8 cellular contexts compared by ENCODE assay signal in the genomic region with DNA sequence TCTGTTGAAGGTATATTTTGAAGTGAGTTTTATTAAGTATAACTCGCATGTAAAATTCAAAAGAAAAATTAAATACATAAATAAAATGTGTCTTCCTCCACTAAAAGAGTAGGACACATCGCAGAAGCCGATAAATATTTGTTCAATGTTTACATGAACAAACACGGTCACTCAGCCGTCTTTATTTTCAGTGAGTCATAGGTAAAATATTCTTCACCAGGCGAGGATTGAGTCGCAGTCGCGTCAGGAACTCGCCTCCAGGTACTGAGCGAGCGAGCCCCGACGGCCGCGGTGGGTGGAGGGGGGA. TPM values are rescaled to one million over a fixed set of nuclear protein-coding genes. Genes with fewer than 3 reads are reported as not detected.
DNase-seq lines count a peak whose midpoint lies in the region; ATAC-seq and TF ChIP-seq lines count a peak whose summit lies in the region.

No MANE protein-coding gene starts in this region.

- no peaks in the 10 kb centered on the region for H3K36me3 Mint-ChIP-seq in nephron (ENCODE audit: low read depth)

- no peaks in the 10 kb centered on the region for H3K36me3 ChIP-seq in BJ (ENCODE audit: control insufficient read depth, insufficient read depth, low read length)
- H3K36me3 ChIP-seq in Loucy (ENCODE audit: insufficient read depth, low read length): no peaks in the 10 kb centered on the region

- H3K27me3 Mint-ChIP-seq in nephron (ENCODE audit: low read depth): no peaks in the 10 kb centered on the region

- H3K4me3 Mint-ChIP-seq in nephron: peak overlapping the region; percentile 85 to 92 (median 91)

- H3K9me2 ChIP-seq in Loucy (replicated peaks; ENCODE audit: low read depth, low read length): no peaks in the 10 kb centered on the region

- ATAC-seq in HG03521 (IDR thresholded peaks at IDR 0.05; ENCODE audit: unreplicated experiment): no peak
- no peak for ATAC-seq in HG03025 (IDR thresholded peaks at IDR 0.05; ENCODE audit: low FRiP score, unreplicated experiment)

- peak overlapping the region; percentile 79 for H3K9ac ChIP-seq in Loucy (ENCODE audit: low read depth, low read length, poor library complexity, severe bottlenecking)

- H2AFZ ChIP-seq in Loucy (ENCODE audit: low read length): peak overlapping the region; percentile 83; the same call in 1 of the 2 replicates

- H3K9me3 Mint-ChIP-seq in nephron: peaks cover 9% of the 10 kb centered on the region

- peaks cover 31% of the 10 kb centered on the region for H3K79me2 ChIP-seq in Loucy (ENCODE audit: insufficient read depth, low read length)

- H3K27ac Mint-ChIP-seq in nephron: peak overlapping the region; percentile 95 to 99 (median 98)

- H3K27me3 ChIP-seq in BJ (ENCODE audit: control insufficient read depth, insufficient read depth, low read length) (no peaks in the 10 kb centered on the region), Loucy (ENCODE audit: insufficient read depth, low read length, poor library complexity, severe bottlenecking) (no peaks in the 10 kb centered on the region), dorsolateral prefrontal cortex (peaks cover 0 to 10% (median 0%) of the 10 kb centered on the region in 45 donors)

- DNase-seq in BJ (ENCODE audit: low read depth) (no peak), dorsolateral prefrontal cortex (no peak), ureter (ENCODE audit: low spot score) (no peak), NCI-H1694 (lab: John Stamatoyannopoulos, UW) (no peak)

- intact Hi-C loops in dorsolateral prefrontal cortex (cut with DNase I): loop anchor here in 1 of 2 donors (2.0 kb wide), 1 partner anchor 44 kb away; the partner anchor contains the start of genes BRCC3, CMC4 and MTCP1

- CTCF ChIA-PET in BJ (lab: Yijun Ruan, JAX): no interaction called here

- H3K4me2 ChIP-seq in Loucy (ENCODE audit: low read depth, low read length, poor library complexity, severe bottlenecking): peak overlapping the region; percentile 76

- H3K4me3 ChIP-seq in BJ (ENCODE audit: low read depth, low read length): peak overlapping the region; percentile 70
- H3K4me3 ChIP-seq in Loucy (ENCODE audit: low read length, poor library complexity, severe bottlenecking): peak overlapping the region; percentile 100
- H3K4me3 ChIP-seq in dorsolateral prefrontal cortex: peak overlapping the region; percentile 22 to 78 (median 66)

- H3F3A ChIP-seq in Loucy (ENCODE audit: low read depth): peaks cover 8% of the 10 kb centered on the region

- peaks cover 11% of the 10 kb centered on the region for H3K4me1 ChIP-seq in Loucy (ENCODE audit: insufficient read depth, low read length, poor library complexity, severe bottlenecking)

- no peak for TF ChIP-seq CTCF in BJ (IDR thresholded peaks at IDR 0.05; ENCODE audit: insufficient read depth, low read depth, low read length)
- TF ChIP-seq CTCF in Loucy (conservative IDR thresholded peaks at IDR 0.05; ENCODE audit: low read length): no peak
- TF ChIP-seq CTCF in dorsolateral prefrontal cortex (IDR thresholded peaks at IDR 0.05 in 54 of 56, conservative IDR thresholded peaks at IDR 0.05 in 2 of 56; ENCODE audit: low read depth in 1 of 56, partially characterized antibody in 56 of 56): no peak
- no peak for TF ChIP-seq CTCF in nephron (IDR thresholded peaks at IDR 0.05; ENCODE audit: unreplicated experiment in 3 of 3)

- peaks cover 7% of the 10 kb centered on the region for H3K4me1 Mint-ChIP-seq in nephron

- H3K9me3 ChIP-seq in Loucy (ENCODE audit: insufficient read depth, low read depth, low read length): no peaks in the 10 kb centered on the region

- POLR2A ChIA-PET in BJ (lab: Charles Lee): interaction anchor here (0.6 kb wide), 1 partner anchor 426 kb away, joined by 3 read pairs; no protein-coding TSS in a partner anchor

- H4K20me1 ChIP-seq in Loucy (ENCODE audit: insufficient read depth, low read length, poor library complexity, severe bottlenecking): no peaks in the 10 kb centered on the region

- H3K27ac ChIP-seq in dorsolateral prefrontal cortex: peak overlapping the region in 58 of 59 donors; percentile 33 to 96 (median 90)

RNA-seq across cellular contexts. Expression of gene FUNDC2, which starts 0.3 kb away (rescaled TPM):
- polyA plus RNA-seq in BJ (2011; rRNA removed): 65.2 and 86.6 TPM in 2 replicates
- 12.2 and 13.3 TPM in 2 replicates for polyA minus RNA-seq in BJ (2011; rRNA and poly(A)+ RNA removed)
- total RNA-seq in dorsolateral prefrontal cortex (10 to 100 TPM; 44.5 to 95.0 (median 68.8) TPM), ureter (78.4 TPM)

RNA-seq across cellular contexts. Expression of gene F8, which starts 3.9 kb away (rescaled TPM):
- 2.7 and 3.4 TPM in 2 replicates for polyA plus RNA-seq in BJ (2011; rRNA removed)
- polyA minus RNA-seq in BJ (2011; rRNA and poly(A)+ RNA removed): 0.62 and 0.85 TPM in 2 replicates
- total RNA-seq in dorsolateral prefrontal cortex: 10 to 100 TPM in 118 of 120 experiments, 1 to 10 TPM in 2; 8.5 to 27.1 (median 17.0) TPM
- total RNA-seq in ureter: 28.2 TPM

RNA-seq across cellular contexts. Expression of gene CMC4, which starts 44.6 kb away (rescaled TPM):
- 10.0 and 13.4 TPM in 2 replicates for polyA plus RNA-seq in BJ (2011; rRNA removed)
- 0.93 and 1.2 TPM in 2 replicates for polyA minus RNA-seq in BJ (2011; rRNA and poly(A)+ RNA removed)
- total RNA-seq in dorsolateral prefrontal cortex: 10 to 100 TPM in 2 of 120 experiments, 1 to 10 TPM in 118; 2.1 to 11.2 (median 5.9) TPM
- total RNA-seq in ureter: 9.1 TPM

RNA-seq across cellular contexts. Expression of gene MTCP1, which starts 44.6 kb away (rescaled TPM):
- polyA plus RNA-seq in BJ (2011; rRNA removed): 1.2 and 5.4 TPM in 2 replicates
- polyA minus RNA-seq in BJ (2011; rRNA and poly(A)+ RNA removed): 0.81 and 1.7 TPM in 2 replicates
- 10 to 100 TPM in 83 of 120 experiments, 1 to 10 TPM in 37; 2.4 to 21.5 (median 12.1) TPM for total RNA-seq in dorsolateral prefrontal cortex
- 17.7 TPM for total RNA-seq in ureter

RNA-seq across cellular contexts. Expression of gene BRCC3, which starts 44.9 kb away (rescaled TPM):
- polyA plus RNA-seq in BJ (2011; rRNA removed): 11.6 and 16.1 TPM in 2 replicates
- 8.5 and 8.7 TPM in 2 replicates for polyA minus RNA-seq in BJ (2011; rRNA and poly(A)+ RNA removed)
- total RNA-seq in dorsolateral prefrontal cortex (10 to 100 TPM; 11.5 to 27.6 (median 19.0) TPM), ureter (23.3 TPM)
